1 cellular context compared by ENCODE assay signal in genomic region chr9:99266136-99267023, GRCh38.
TF ChIP-seq lines count a peak whose summit lies in the region.

No MANE protein-coding gene starts in this region.

TF ChIP-seq in GM12878, 131 proteins besides CTCF, POLR2A, EP300 and RAD21 (continued from another document):
- TF ChIP-seq, protein P1, sequence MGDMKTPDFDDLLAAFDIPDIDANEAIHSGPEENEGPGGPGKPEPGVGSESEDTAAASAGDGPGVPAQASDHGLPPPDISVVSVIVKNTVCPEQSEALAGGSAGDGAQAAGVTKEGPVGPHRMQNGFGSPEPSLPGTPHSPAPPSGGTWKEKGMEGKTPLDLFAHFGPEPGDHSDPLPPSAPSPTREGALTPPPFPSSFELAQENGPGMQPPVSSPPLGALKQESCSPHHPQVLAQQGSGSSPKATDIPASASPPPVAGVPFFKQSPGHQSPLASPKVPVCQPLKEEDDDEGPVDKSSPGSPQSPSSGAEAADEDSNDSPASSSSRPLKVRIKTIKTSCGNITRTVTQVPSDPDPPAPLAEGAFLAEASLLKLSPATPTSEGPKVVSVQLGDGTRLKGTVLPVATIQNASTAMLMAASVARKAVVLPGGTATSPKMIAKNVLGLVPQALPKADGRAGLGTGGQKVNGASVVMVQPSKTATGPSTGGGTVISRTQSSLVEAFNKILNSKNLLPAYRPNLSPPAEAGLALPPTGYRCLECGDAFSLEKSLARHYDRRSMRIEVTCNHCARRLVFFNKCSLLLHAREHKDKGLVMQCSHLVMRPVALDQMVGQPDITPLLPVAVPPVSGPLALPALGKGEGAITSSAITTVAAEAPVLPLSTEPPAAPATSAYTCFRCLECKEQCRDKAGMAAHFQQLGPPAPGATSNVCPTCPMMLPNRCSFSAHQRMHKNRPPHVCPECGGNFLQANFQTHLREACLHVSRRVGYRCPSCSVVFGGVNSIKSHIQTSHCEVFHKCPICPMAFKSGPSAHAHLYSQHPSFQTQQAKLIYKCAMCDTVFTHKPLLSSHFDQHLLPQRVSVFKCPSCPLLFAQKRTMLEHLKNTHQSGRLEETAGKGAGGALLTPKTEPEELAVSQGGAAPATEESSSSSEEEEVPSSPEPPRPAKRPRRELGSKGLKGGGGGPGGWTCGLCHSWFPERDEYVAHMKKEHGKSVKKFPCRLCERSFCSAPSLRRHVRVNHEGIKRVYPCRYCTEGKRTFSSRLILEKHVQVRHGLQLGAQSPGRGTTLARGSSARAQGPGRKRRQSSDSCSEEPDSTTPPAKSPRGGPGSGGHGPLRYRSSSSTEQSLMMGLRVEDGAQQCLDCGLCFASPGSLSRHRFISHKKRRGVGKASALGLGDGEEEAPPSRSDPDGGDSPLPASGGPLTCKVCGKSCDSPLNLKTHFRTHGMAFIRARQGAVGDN (IDR thresholded peaks at IDR 0.05), result peak; percentile 81; the same call in 1 of the 2 replicates
- TF ChIP-seq BCL11A (IDR thresholded peaks at IDR 0.05; ENCODE audit: low read depth, low read length), result no peak
- peak; percentile 58; the same call in 1 of the 2 replicates for TF ChIP-seq RAD51 (IDR thresholded peaks at IDR 0.05)
- no peak for TF ChIP-seq STAT3 (IDR thresholded peaks at IDR 0.05; ENCODE audit: low read depth, low read length)
- TF ChIP-seq, protein P2, sequence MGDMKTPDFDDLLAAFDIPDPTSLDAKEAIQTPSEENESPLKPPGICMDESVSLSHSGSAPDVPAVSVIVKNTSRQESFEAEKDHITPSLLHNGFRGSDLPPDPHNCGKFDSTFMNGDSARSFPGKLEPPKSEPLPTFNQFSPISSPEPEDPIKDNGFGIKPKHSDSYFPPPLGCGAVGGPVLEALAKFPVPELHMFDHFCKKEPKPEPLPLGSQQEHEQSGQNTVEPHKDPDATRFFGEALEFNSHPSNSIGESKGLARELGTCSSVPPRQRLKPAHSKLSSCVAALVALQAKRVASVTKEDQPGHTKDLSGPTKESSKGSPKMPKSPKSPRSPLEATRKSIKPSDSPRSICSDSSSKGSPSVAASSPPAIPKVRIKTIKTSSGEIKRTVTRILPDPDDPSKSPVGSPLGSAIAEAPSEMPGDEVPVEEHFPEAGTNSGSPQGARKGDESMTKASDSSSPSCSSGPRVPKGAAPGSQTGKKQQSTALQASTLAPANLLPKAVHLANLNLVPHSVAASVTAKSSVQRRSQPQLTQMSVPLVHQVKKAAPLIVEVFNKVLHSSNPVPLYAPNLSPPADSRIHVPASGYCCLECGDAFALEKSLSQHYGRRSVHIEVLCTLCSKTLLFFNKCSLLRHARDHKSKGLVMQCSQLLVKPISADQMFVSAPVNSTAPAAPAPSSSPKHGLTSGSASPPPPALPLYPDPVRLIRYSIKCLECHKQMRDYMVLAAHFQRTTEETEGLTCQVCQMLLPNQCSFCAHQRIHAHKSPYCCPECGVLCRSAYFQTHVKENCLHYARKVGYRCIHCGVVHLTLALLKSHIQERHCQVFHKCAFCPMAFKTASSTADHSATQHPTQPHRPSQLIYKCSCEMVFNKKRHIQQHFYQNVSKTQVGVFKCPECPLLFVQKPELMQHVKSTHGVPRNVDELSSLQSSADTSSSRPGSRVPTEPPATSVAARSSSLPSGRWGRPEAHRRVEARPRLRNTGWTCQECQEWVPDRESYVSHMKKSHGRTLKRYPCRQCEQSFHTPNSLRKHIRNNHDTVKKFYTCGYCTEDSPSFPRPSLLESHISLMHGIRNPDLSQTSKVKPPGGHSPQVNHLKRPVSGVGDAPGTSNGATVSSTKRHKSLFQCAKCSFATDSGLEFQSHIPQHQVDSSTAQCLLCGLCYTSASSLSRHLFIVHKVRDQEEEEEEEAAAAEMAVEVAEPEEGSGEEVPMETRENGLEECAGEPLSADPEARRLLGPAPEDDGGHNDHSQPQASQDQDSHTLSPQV (IDR thresholded peaks at IDR 0.05), result no peak
- peak; percentile 98 for TF ChIP-seq RUNX3 (IDR thresholded peaks at IDR 0.05; ENCODE audit: low read length)
- no peak for TF ChIP-seq SRF (IDR thresholded peaks at IDR 0.05; ENCODE audit: low read depth in 2 of 2, low read length in 2 of 2)
- TF ChIP-seq EZH2 (IDR thresholded peaks at IDR 0.05; ENCODE audit: borderline replicate concordance, control insufficient read depth, low read depth, low read length), result no peak
- peak; percentile 61 for TF ChIP-seq RELA (IDR thresholded peaks at IDR 0.05; ENCODE audit: borderline replicate concordance, partially characterized antibody)
- TF ChIP-seq, protein P3, sequence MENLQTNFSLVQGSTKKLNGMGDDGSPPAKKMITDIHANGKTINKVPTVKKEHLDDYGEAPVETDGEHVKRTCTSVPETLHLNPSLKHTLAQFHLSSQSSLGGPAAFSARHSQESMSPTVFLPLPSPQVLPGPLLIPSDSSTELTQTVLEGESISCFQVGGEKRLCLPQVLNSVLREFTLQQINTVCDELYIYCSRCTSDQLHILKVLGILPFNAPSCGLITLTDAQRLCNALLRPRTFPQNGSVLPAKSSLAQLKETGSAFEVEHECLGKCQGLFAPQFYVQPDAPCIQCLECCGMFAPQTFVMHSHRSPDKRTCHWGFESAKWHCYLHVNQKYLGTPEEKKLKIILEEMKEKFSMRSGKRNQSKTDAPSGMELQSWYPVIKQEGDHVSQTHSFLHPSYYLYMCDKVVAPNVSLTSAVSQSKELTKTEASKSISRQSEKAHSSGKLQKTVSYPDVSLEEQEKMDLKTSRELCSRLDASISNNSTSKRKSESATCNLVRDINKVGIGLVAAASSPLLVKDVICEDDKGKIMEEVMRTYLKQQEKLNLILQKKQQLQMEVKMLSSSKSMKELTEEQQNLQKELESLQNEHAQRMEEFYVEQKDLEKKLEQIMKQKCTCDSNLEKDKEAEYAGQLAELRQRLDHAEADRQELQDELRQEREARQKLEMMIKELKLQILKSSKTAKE (IDR thresholded peaks at IDR 0.05; ENCODE audit: low read depth, poor library complexity, severe bottlenecking), result peak; percentile 66
- no peak for TF ChIP-seq SP1 (IDR thresholded peaks at IDR 0.05; ENCODE audit: low read depth, low read length)
- TF ChIP-seq NFIC (IDR thresholded peaks at IDR 0.05; ENCODE audit: low read depth, low read length), result no peak
- TF ChIP-seq, protein P4, sequence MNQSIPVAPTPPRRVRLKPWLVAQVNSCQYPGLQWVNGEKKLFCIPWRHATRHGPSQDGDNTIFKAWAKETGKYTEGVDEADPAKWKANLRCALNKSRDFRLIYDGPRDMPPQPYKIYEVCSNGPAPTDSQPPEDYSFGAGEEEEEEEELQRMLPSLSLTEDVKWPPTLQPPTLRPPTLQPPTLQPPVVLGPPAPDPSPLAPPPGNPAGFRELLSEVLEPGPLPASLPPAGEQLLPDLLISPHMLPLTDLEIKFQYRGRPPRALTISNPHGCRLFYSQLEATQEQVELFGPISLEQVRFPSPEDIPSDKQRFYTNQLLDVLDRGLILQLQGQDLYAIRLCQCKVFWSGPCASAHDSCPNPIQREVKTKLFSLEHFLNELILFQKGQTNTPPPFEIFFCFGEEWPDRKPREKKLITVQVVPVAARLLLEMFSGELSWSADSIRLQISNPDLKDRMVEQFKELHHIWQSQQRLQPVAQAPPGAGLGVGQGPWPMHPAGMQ (IDR thresholded peaks at IDR 0.05; ENCODE audit: borderline replicate concordance), result no peak
- TF ChIP-seq FOXK2 (IDR thresholded peaks at IDR 0.05), result no peak
- 0 out of 2 replicates have a peak, but pooled peaks have one; percentile 30 for TF ChIP-seq FOXM1 (IDR thresholded peaks at IDR 0.05; ENCODE audit: low read depth, low read length)
- 0 out of 2 replicates have a peak, but pooled peaks have one; percentile 42 for TF ChIP-seq TCF12 (IDR thresholded peaks at IDR 0.05; ENCODE audit: low read depth, low read length)
- peak; percentile 63; the same call in 1 of the 2 replicates for TF ChIP-seq CREB1 (IDR thresholded peaks at IDR 0.05; ENCODE audit: low read depth)
- peak; percentile 74 for TF ChIP-seq YY1 (IDR thresholded peaks at IDR 0.05; ENCODE audit: low read depth, low read length)
- TF ChIP-seq PML (IDR thresholded peaks at IDR 0.05; ENCODE audit: low read length), result no peak; the same call in 1 of the 2 replicates
- peak; percentile 32; the same call in 1 of the 2 replicates for TF ChIP-seq MEF2A (IDR thresholded peaks at IDR 0.05; ENCODE audit: insufficient read depth, low read depth, low read length)
- 0 out of 2 replicates have a peak, but pooled peaks have one; percentile 18 for TF ChIP-seq ZBED1 (IDR thresholded peaks at IDR 0.05; ENCODE audit: borderline replicate concordance)
- TF ChIP-seq EED (IDR thresholded peaks at IDR 0.05; ENCODE audit: low read depth), result peak; percentile 98
- no peak for TF ChIP-seq RFX5 (IDR thresholded peaks at IDR 0.05; ENCODE audit: low read depth, low read length)
- peak; percentile 51; the same call in 1 of the 2 replicates for TF ChIP-seq DPF2 (IDR thresholded peaks at IDR 0.05)
- TF ChIP-seq LARP7 (IDR thresholded peaks at IDR 0.05), result peak; percentile 37; the same call in 1 of the 2 replicates
- no peak for TF ChIP-seq ASH2L (IDR thresholded peaks at IDR 0.05; ENCODE audit: borderline replicate concordance, low read depth)
- peak; percentile 64; the same call in 1 of the 2 replicates for TF ChIP-seq ATF7 (IDR thresholded peaks at IDR 0.05; ENCODE audit: low read depth)
- no peak for TF ChIP-seq EGR1 (IDR thresholded peaks at IDR 0.05; ENCODE audit: borderline replicate concordance in 1 of 2, low read depth in 2 of 2, low read length in 2 of 2)
- peak in 1 of 2 experiments; percentile 46; a peak in 2 of 4 replicates for TF ChIP-seq ETV6 (conservative IDR thresholded peaks at IDR 0.05 in 1 of 2, IDR thresholded peaks at IDR 0.05 in 1 of 2; ENCODE audit: borderline replicate concordance in 1 of 2, low read depth in 1 of 2)
- TF ChIP-seq NRF1 (conservative IDR thresholded peaks at IDR 0.05; ENCODE audit: low read depth, low read length), result no peak
- no peak for TF ChIP-seq KLF5 (IDR thresholded peaks at IDR 0.05; ENCODE audit: partially characterized antibody)
- 0 out of 2 replicates have a peak, but pooled peaks have one; percentile 57 for TF ChIP-seq CBX5 (IDR thresholded peaks at IDR 0.05; ENCODE audit: low read depth)
- TF ChIP-seq USF2 (IDR thresholded peaks at IDR 0.05; ENCODE audit: borderline replicate concordance, low read depth, low read length), result no peak
